8 cellular contexts compared by ENCODE assay signal in the genomic region with DNA sequence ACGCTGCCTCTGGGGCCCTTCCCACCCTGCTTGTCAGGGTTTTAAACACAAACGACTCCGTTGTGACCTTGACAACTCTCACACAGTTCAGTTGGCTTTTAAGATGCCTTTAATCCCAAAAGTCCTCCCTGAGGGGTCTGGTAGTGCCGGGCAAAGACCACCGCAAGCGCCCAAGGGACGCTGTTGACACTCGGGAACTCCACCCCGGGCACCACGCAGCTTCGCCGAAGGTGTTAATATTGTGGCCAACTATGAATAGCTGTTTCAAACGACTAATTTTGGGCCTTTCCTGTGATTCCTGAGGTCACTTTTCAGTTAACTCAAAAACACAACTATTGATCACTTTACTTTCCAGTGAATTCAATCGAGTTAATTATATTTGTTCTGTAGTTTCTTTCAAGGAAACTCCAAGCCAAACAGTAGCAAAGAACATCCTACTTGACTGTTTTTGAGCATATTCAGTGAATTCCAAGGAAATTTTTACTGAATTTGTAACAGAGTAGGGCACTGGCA. TPM values are rescaled to one million over a fixed set of nuclear protein-coding genes. Genes with fewer than 3 reads are reported as not detected.
DNase-seq lines count a peak whose midpoint lies in the region; TF ChIP-seq lines count a peak whose summit lies in the region.

No MANE protein-coding gene starts in this region.

- H3K4me1 Mint-ChIP-seq in CD8-positive, alpha-beta memory T cell = peaks cover 24 to 32% (median 32%) of the 10 kb centered on the region in 3 donors
- peaks cover 25% of the 10 kb centered on the region for H3K4me1 Mint-ChIP-seq in osteocyte (ENCODE audit: unreplicated experiment)

- H3K36me3 Mint-ChIP-seq in CD8-positive, alpha-beta memory T cell = peaks cover 3 to 22% (median 4%) of the 10 kb centered on the region in 3 donors
- peaks cover 8% of the 10 kb centered on the region for H3K36me3 Mint-ChIP-seq in osteocyte (ENCODE audit: unreplicated experiment)

- H3K27me3 Mint-ChIP-seq in CD8-positive, alpha-beta memory T cell = peaks cover 0 to 3% of the 10 kb centered on the region in 2 donors
- no peaks in the 10 kb centered on the region for H3K27me3 Mint-ChIP-seq in osteocyte (ENCODE audit: unreplicated experiment)

- TF ChIP-seq CTCF in RWPE1 (conservative IDR thresholded peaks at IDR 0.05; ENCODE audit: low read depth) = no peak
- peak in 1 of 3 experiments; percentile 1 for TF ChIP-seq CTCF in esophagus muscularis mucosa (IDR thresholded peaks at IDR 0.05)
- no peak for TF ChIP-seq CTCF in osteocyte (IDR thresholded peaks at IDR 0.05)

- intact Hi-C loops in esophagus muscularis mucosa (cut with DNase I) = loop anchor here (10.0 kb wide), 1 partner anchor 145 kb away; no protein-coding TSS in a partner anchor

- no peak for TF ChIP-seq EP300 in esophagus muscularis mucosa (IDR thresholded peaks at IDR 0.05)

- peak overlapping the region; percentile 85 to 93 (median 89) for H3K4me3 Mint-ChIP-seq in CD8-positive, alpha-beta memory T cell
- peak overlapping the region; percentile 78 for H3K4me3 Mint-ChIP-seq in osteocyte (ENCODE audit: unreplicated experiment)

- POLR2A ChIA-PET in CD8-positive, alpha-beta memory T cell (lab: Charles Lee) = interaction anchor here (0.6 to 1.6 kb wide), 4 partner anchors 11 to 126 kb away, joined by 3 to 10 read pairs (median 6); partner anchors contain the start of gene NCAPG2
- POLR2A ChIA-PET in RWPE1 (lab: Yijun Ruan, JAX; ENCODE audit: low non-redundant PET) = interaction anchor here (1.3 kb wide), 1 partner anchor 33 kb away, joined by 6 read pairs; no protein-coding TSS in a partner anchor

- H3K9me3 ChIP-seq in CD8-positive, alpha-beta memory T cell (ENCODE audit: low read length) = no peaks in the 10 kb centered on the region
- no peaks in the 10 kb centered on the region for H3K9me3 ChIP-seq in esophagus muscularis mucosa

- peaks cover 18% of the 10 kb centered on the region for H3K4me1 ChIP-seq in CD8-positive, alpha-beta memory T cell (ENCODE audit: insufficient read depth, low read length)
- H3K4me1 ChIP-seq in esophagus muscularis mucosa = peaks cover 20 to 35% (median 32%) of the 10 kb centered on the region in 4 donors

- H3K27me3 ChIP-seq in CD8-positive, alpha-beta memory T cell (ENCODE audit: insufficient read depth, low read length, poor library complexity, severe bottlenecking) = no peaks in the 10 kb centered on the region
- no peaks in the 10 kb centered on the region for H3K27me3 ChIP-seq in esophagus muscularis mucosa

- 1% methylated on average over 11 of the region's 14 CpGs for WGBS in esophagus muscularis mucosa

- H3K27ac ChIP-seq in CD8-positive, alpha-beta memory T cell (ENCODE audit: low read depth, low read length) = peak overlapping the region; percentile 93
- peak overlapping the region; percentile 96 for H3K27ac ChIP-seq in RWPE1
- H3K27ac ChIP-seq in esophagus muscularis mucosa (replicated peaks in 1 of 4) = peak overlapping the region; percentile 99 to 100 (median 100)

- CTCF ChIA-PET in CD8-positive, alpha-beta memory T cell (lab: Charles Lee) = interaction anchor here (1.3 to 2.0 kb wide), 5 partner anchors 11 to 70 kb away, joined by 4 to 6 read pairs (median 5); no protein-coding TSS in a partner anchor
- CTCF ChIA-PET in RWPE1 (lab: Yijun Ruan, JAX) = no interaction called here

- DNase-seq in CD8-positive, alpha-beta memory T cell = no peak
- DNase-seq in RWPE1 (ENCODE audit: low spot score) = no peak
- peak; percentile 92 for DNase-seq in esophagus muscularis mucosa (ENCODE audit: extremely low spot score)
- DNase-seq in osteocyte (ENCODE audit: extremely low spot score, unreplicated experiment) = no peak
- no peak for DNase-seq in NCI-H2227 (lab: John Stamatoyannopoulos, UW; ENCODE audit: unreplicated experiment)
- DNase-seq in central memory CD4-positive, alpha-beta T cell = no peak
- DNase-seq in RPMI8226 = no peak
- DNase-seq in NCI-H2196 treated with DMSO at 0.1 percent for 48 hours (lab: John Stamatoyannopoulos, UW; ENCODE audit: unreplicated experiment) = no peak

- H3K27ac Mint-ChIP-seq in CD8-positive, alpha-beta memory T cell = peak overlapping the region; percentile 91 to 97 (median 94)
- H3K27ac Mint-ChIP-seq in osteocyte (ENCODE audit: unreplicated experiment) = peak overlapping the region; percentile 88

- H3K36me3 ChIP-seq in CD8-positive, alpha-beta memory T cell (ENCODE audit: insufficient read depth, low read length) = no peaks in the 10 kb centered on the region
- H3K36me3 ChIP-seq in esophagus muscularis mucosa = no peaks in the 10 kb centered on the region

- no peaks in the 10 kb centered on the region for H3K9me3 Mint-ChIP-seq in CD8-positive, alpha-beta memory T cell
- H3K9me3 Mint-ChIP-seq in osteocyte (ENCODE audit: unreplicated experiment) = no peaks in the 10 kb centered on the region

- peak overlapping the region; percentile 63 for H3K4me3 ChIP-seq in CD8-positive, alpha-beta memory T cell (ENCODE audit: low read length)
- peak overlapping the region; percentile 95 to 98 (median 97) for H3K4me3 ChIP-seq in esophagus muscularis mucosa

- no peak for TF ChIP-seq POLR2A in esophagus muscularis mucosa (IDR thresholded peaks at IDR 0.05; ENCODE audit: low read depth)

RNA-seq across cellular contexts. Expression of gene ESYT2, which starts 1.0 kb away (rescaled TPM):
- 10 to 100 TPM; 55.6 to 56.1 TPM for total RNA-seq in CD8-positive, alpha-beta memory T cell
- polyA plus RNA-seq in CD8-positive, alpha-beta memory T cell = 99.4 TPM
- 100 to 1,000 TPM; 166 to 235 (median 202) TPM for total RNA-seq in esophagus muscularis mucosa
- 146 and 156 TPM in 2 replicates for total RNA-seq in osteocyte

RNA-seq across cellular contexts. Expression of gene DYNC2I1, which starts 26.1 kb away (rescaled TPM):
- 10 to 100 TPM in 1 of 2 experiments, 1 to 10 TPM in 1; 9.8 to 10.6 TPM for total RNA-seq in CD8-positive, alpha-beta memory T cell
- 22.7 TPM for polyA plus RNA-seq in CD8-positive, alpha-beta memory T cell
- total RNA-seq in esophagus muscularis mucosa = 10 to 100 TPM; 18.3 to 32.0 (median 24.9) TPM
- total RNA-seq in osteocyte = 23.7 and 24.8 TPM in 2 replicates
